22 cellular contexts compared by ENCODE assay signal in the genomic region with DNA sequence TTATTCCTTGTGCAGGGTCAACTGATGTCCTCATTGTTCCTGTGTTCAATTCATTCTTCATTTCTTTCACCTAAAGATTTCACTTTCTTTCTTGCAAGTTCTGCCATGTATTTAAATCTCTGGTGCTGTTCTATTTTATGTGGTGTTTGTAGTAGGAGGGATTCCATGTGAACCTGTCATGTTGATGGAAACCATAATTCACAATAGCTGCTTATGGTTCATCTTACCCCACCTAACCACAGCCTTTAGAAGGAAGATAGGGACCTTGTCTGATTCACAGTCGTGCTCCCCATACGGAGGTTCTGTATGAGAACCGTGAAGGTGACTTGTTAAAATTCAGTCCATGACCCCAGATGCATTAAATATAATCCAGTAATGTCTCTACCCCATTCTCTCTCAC. TPM values are rescaled to one million over a fixed set of nuclear protein-coding genes. Genes with fewer than 3 reads are reported as not detected.
"Had no signal": no experiment of that assay in that cellular context is flagged by ENCODE, and none has a peak within 500 bp of the region (broad histone marks: within the 10 kb centered on the region; RNA-seq: fewer than 3 reads in every experiment).

No MANE protein-coding gene starts in this region.

- H3K4me3 ChIP-seq: gastroesophageal sphincter, hepatocyte, psoas muscle, sigmoid colon, suprapubic skin, tibial artery had no signal

- H3K27ac ChIP-seq: gastroesophageal sphincter, hepatocyte, parathyroid adenoma, psoas muscle, sigmoid colon, suprapubic skin, tibial artery had no signal

- H3K9ac ChIP-seq: parathyroid adenoma had no signal

- H3K36me3 ChIP-seq: gastroesophageal sphincter, sigmoid colon, suprapubic skin, tibial artery had no signal

- H3K4me1 ChIP-seq: gastroesophageal sphincter, parathyroid adenoma, psoas muscle, sigmoid colon, tibial artery had no signal

- H3K27ac Mint-ChIP-seq: activated naive CD4-positive, alpha-beta T cell treated with anti-CD3 and anti-CD28 coated beads for 36 hours; activated naive CD8-positive, alpha-beta T cell treated with anti-CD3 and anti-CD28 coated beads, Interleukin-2, amount 10 ng/mL, durations not matched to agents 7 days and 5 days; mesothelial cell of epicardium; naive thymus-derived CD4-positive, alpha-beta T cell had no signal

- H3K9me3 ChIP-seq: suprapubic skin had no signal

- H2AFZ ChIP-seq: hepatocyte, parathyroid adenoma had no signal

- H3K4me2 ChIP-seq: hepatocyte had no signal

- H3K79me2 ChIP-seq: hepatocyte, parathyroid adenoma had no signal

- H3K9me3 Mint-ChIP-seq: activated naive CD4-positive, alpha-beta T cell treated with anti-CD3 and anti-CD28 coated beads for 36 hours had no signal

- H3K27me3 ChIP-seq: gastroesophageal sphincter, hepatocyte had no signal

- H3K4me1 Mint-ChIP-seq: activated naive CD8-positive, alpha-beta T cell treated with anti-CD3 and anti-CD28 coated beads, Interleukin-2, amount 10 ng/mL, durations not matched to agents 7 days and 5 days; naive thymus-derived CD4-positive, alpha-beta T cell had no signal

- H3K4me3 Mint-ChIP-seq: activated naive CD4-positive, alpha-beta T cell treated with anti-CD3 and anti-CD28 coated beads for 36 hours; activated naive CD8-positive, alpha-beta T cell treated with anti-CD3 and anti-CD28 coated beads, Interleukin-2, amount 10 ng/mL, durations not matched to agents 7 days and 5 days; mesothelial cell of epicardium; naive thymus-derived CD4-positive, alpha-beta T cell had no signal

- ATAC-seq: gastroesophageal sphincter; left ventricle myocardium superior; naive thymus-derived CD4-positive, alpha-beta T cell; psoas muscle had no signal

- H3K36me3 Mint-ChIP-seq: activated naive CD8-positive, alpha-beta T cell treated with anti-CD3 and anti-CD28 coated beads, Interleukin-2, amount 10 ng/mL, durations not matched to agents 7 days and 5 days had no signal

- DNase-seq: activated CD4-positive, alpha-beta T cell treated with anti-CD3 and anti-CD28 coated beads for 48 hours; activated CD4-positive, alpha-beta T cell treated with anti-CD3 and anti-CD28 coated beads, Interleukin-2, amount 50 U/mL, for 48 hours; activated effector memory CD4-positive, alpha-beta T cell treated with Interleukin-2 at 50 U/mL for 16 hours; activated naive CD4-positive, alpha-beta T cell treated with anti-CD3 and anti-CD28 coated beads for 36 hours; activated naive CD8-positive, alpha-beta T cell treated with anti-CD3 and anti-CD28 coated beads, Interleukin-2, amount 10 ng/mL, durations not matched to agents 7 days and 5 days; caudate nucleus; cortex of kidney; left ventricle myocardium superior; naive thymus-derived CD4-positive, alpha-beta T cell; psoas muscle; stimulated activated CD4-positive, alpha-beta T cell treated with anti-CD3 and anti-CD28 coated beads, Interleukin-15, amount 100 ng/mL, for 24 hours; stimulated activated CD4-positive, alpha-beta T cell treated with anti-CD3 and anti-CD28 coated beads, Interleukin-2, amount 100 ng/mL, for 24 hours; stimulated activated naive CD4-positive, alpha-beta T cell; T-helper 2 cell; tibial artery had no signal

RNA-seq across cellular contexts. Expression of a gene that starts 21.9 kb away (rescaled TPM):
- total RNA-seq: activated naive CD4-positive, alpha-beta T cell treated with anti-CD3 and anti-CD28 coated beads for 36 hours; activated naive CD8-positive, alpha-beta T cell treated with anti-CD3 and anti-CD28 coated beads, Interleukin-2, amount 10 ng/mL, durations not matched to agents 7 days and 5 days; naive thymus-derived CD4-positive, alpha-beta T cell had no signal
- polyA plus RNA-seq: naive thymus-derived CD4-positive, alpha-beta T cell; neural cell had no signal
